In the genomic region with DNA sequence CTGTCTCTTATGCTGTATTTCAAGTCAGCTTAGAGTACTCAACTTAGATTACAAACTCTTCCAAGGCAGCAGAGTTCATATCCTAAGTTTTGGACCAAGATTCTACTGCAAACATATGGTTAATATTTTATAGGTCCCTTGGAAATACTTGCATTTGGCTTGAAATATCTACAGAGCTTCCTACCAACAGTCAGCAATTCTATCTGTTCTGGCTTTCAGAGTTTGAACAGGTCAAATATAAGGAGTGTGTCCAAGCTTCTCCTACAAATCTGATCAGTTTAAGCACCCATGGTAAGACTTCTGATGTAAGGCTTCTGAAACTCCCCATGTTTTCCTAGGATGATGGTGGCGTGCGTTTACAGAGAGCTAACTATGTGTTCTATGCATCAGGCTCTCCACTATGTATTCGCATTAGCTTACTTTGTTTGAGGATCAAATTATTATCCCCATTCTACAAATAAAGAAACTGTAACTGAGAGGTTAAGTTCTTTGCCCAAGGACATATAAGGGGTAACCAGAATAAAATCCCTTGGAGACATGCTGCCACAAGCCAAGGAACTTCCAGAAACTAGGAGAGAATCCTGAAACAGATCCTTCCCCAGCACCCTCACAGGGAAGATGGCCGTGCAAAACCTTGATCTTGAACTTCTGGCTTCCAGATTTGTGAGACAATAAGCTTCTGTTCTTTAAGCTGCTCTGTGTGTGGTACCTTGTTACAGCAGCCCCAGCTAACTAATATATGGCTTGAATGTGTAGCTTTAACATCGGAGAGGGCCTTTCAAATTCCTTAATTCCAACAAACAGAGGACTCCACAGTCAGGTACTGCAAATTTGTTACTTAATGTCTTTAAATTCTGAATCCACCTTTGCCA, we compare ENCODE assay signal across 1 cellular context.
TF ChIP-seq lines count a peak whose summit lies in the region.

No MANE protein-coding gene starts in this region.

TF ChIP-seq in GM23338, 12 proteins besides CTCF, POLR2A, EP300 and RAD21 (continued from another document):
- TF ChIP-seq ZNF462 (CRISPR knock-in tag; IDR thresholded peaks at IDR 0.05), result no peak
- no peak for TF ChIP-seq REST (IDR thresholded peaks at IDR 0.05; ENCODE audit: unreplicated experiment)
- TF ChIP-seq CREB1 (CRISPR knock-in tag; IDR thresholded peaks at IDR 0.05; ENCODE audit: low read depth), result no peak
